In the genomic region with DNA sequence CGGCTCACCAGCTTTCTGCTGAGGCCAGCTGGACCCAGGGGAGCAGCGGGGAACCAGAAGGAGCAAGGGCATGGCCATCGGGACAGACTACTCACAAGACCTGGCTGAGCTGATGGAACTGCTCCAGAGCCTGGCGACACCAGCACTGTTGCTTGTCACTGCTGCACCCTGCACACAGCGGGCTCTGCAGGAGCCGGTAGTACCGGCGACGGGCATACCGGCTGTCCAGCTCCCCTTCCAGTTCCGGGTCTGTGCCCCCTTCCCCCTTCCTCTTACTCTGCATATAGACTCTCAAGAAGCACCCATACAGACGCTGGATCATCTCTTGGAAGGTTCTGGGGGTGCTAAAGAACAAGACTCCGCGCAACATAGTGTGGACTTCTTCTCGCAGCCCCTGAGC, we compare ENCODE assay signal across 8 cellular contexts. TPM values are rescaled to one million over a fixed set of nuclear protein-coding genes. Genes with fewer than 3 reads are reported as not detected.
DNase-seq lines count a peak whose midpoint lies in the region; ATAC-seq, FAIRE-seq and TF ChIP-seq lines count a peak whose summit lies in the region.

No MANE protein-coding gene starts in this region.

- H3K36me3 Mint-ChIP-seq in glutamatergic neuron (ENCODE audit: unreplicated experiment), result no peaks in the 10 kb centered on the region

- TF ChIP-seq CTCF in WERI-Rb-1 (IDR thresholded peaks at IDR 0.05; ENCODE audit: low read depth, low read length) (no peak), glutamatergic neuron (IDR thresholded peaks at IDR 0.05; ENCODE audit: partially characterized antibody, unreplicated experiment) (no peak)

- no peaks in the 10 kb centered on the region; the same call in 1 of the 2 replicates for H3K36me3 ChIP-seq in GM23248 (ENCODE audit: low read depth)
- peaks cover 4% of the 10 kb centered on the region; the same call in 1 of the 2 replicates for H3K36me3 ChIP-seq in WERI-Rb-1
- H3K36me3 ChIP-seq in skeletal muscle satellite cell (ENCODE audit: insufficient read depth, low read length), result peaks cover 55% of the 10 kb centered on the region

- H3F3A ChIP-seq in GM23248 (ENCODE audit: insufficient read depth), result peaks cover 10% of the 10 kb centered on the region

- TF ChIP-seq POLR2A in H54 (IDR thresholded peaks at IDR 0.05; ENCODE audit: low read depth, low read length), result no peak

- H3K9me3 ChIP-seq in GM23248 (ENCODE audit: low read depth) (no peaks in the 10 kb centered on the region), WERI-Rb-1 (ENCODE audit: severe bottlenecking) (no peaks in the 10 kb centered on the region), skeletal muscle satellite cell (replicated peaks; ENCODE audit: low read length) (no peaks in the 10 kb centered on the region)

- peak overlapping the region; percentile 83 for H3K4me3 ChIP-seq in GM23248
- H3K4me3 ChIP-seq in WERI-Rb-1 (ENCODE audit: low read depth, low read length), result peak overlapping the region; percentile 60
- H3K4me3 ChIP-seq in skeletal muscle satellite cell (ENCODE audit: low read length), result peak overlapping the region; percentile 95

- 68 to 76% methylated on average over 15 of the region's 15 CpGs for WGBS in GM23248 (ENCODE audit: low coverage in 1 of 2, low lambda C conversion rate in 2 of 2, missing lambda C conversion rate in 2 of 2), 2 experiments

- in situ Hi-C loops in GM23248 (cut with MboI), result no loop called here

- ATAC-seq in GM18519 (IDR thresholded peaks at IDR 0.05; ENCODE audit: low FRiP score, unreplicated experiment), result no peak

- no peaks in the 10 kb centered on the region for H3K27me3 ChIP-seq in GM23248 (replicated peaks; ENCODE audit: insufficient read depth)
- H3K27me3 ChIP-seq in WERI-Rb-1 (ENCODE audit: insufficient read depth, low read depth, severe bottlenecking), result no peaks in the 10 kb centered on the region
- H3K27me3 ChIP-seq in skeletal muscle satellite cell (ENCODE audit: control insufficient read depth, insufficient read depth, low read length), result no peaks in the 10 kb centered on the region

- no peak for FAIRE-seq in H54 (lab: Jason Lieb, UNC)
- no peak for FAIRE-seq in RCC 7860 (lab: Jason Lieb, UNC)

- DNase-seq in GM23248, result no peak
- DNase-seq in WERI-Rb-1, result no peak
- DNase-seq in glutamatergic neuron, result no peak
- no peak for DNase-seq in H54 (ENCODE audit: insufficient read length, low spot score)
- no peak for DNase-seq in epidermal melanocyte (ENCODE audit: insufficient read length, low spot score)
- DNase-seq in RCC 7860 (ENCODE audit: low spot score), result no peak

- peak overlapping the region; percentile 43 for H3K27ac Mint-ChIP-seq in glutamatergic neuron (ENCODE audit: unreplicated experiment)

- no peaks in the 10 kb centered on the region for H4K20me1 ChIP-seq in GM23248 (ENCODE audit: insufficient read depth)

- no peaks in the 10 kb centered on the region for H3K9me2 ChIP-seq in GM23248 (ENCODE audit: insufficient read depth)

- peaks cover 4% of the 10 kb centered on the region for H3K4me1 Mint-ChIP-seq in glutamatergic neuron (ENCODE audit: low read depth, unreplicated experiment)

- H3K4me3 Mint-ChIP-seq in glutamatergic neuron (ENCODE audit: unreplicated experiment), result peak overlapping the region; percentile 92

- H3K27ac ChIP-seq in GM23248 (no peak overlapping the region), WERI-Rb-1 (no peak overlapping the region)

- H3K4me2 ChIP-seq in GM23248 (ENCODE audit: unreplicated experiment), result peak overlapping the region; percentile 82
- peak overlapping the region; percentile 91 for H3K4me2 ChIP-seq in skeletal muscle satellite cell (ENCODE audit: low read length)

- H3K9me3 Mint-ChIP-seq in glutamatergic neuron (ENCODE audit: unreplicated experiment), result peaks cover 10% of the 10 kb centered on the region

- peaks cover 2% of the 10 kb centered on the region for H3K27me3 Mint-ChIP-seq in glutamatergic neuron (ENCODE audit: unreplicated experiment)

- no peak overlapping the region for H2AFZ ChIP-seq in GM23248

- peaks cover 62% of the 10 kb centered on the region for H3K79me2 ChIP-seq in GM23248 (ENCODE audit: insufficient read depth)

- H3K4me1 ChIP-seq in GM23248 (ENCODE audit: insufficient read depth) (peaks cover 16% of the 10 kb centered on the region), skeletal muscle satellite cell (ENCODE audit: control insufficient read depth, insufficient read depth, low read length) (peaks cover 25% of the 10 kb centered on the region)

- H3K9ac ChIP-seq in GM23248 (peak overlapping the region; percentile 93), skeletal muscle satellite cell (ENCODE audit: low read depth, low read length) (peak overlapping the region; percentile 95)

RNA-seq across cellular contexts. Expression of a gene that starts 1.0 kb away (rescaled TPM):
- total RNA-seq in GM23248 (2014; rRNA removed; shearing (Covaris generic)), result 24.0 and 28.8 TPM in 2 replicates
- polyA plus RNA-seq in GM23248 (2016; fragmentation: Nextera tagmentation; extraction: Ambion mirVana), result 12.0 and 13.6 TPM in 2 replicates
- 72.9 TPM for total RNA-seq in glutamatergic neuron (ENCODE audit: unreplicated experiment)
- 17.5 and 21.5 TPM in 2 replicates for total RNA-seq in skeletal muscle satellite cell (2012; rRNA removed)

RNA-seq across cellular contexts. Expression of a gene that starts 1.1 kb away (rescaled TPM):
- 73.1 and 105 TPM in 2 replicates for total RNA-seq in GM23248 (2014; rRNA removed; shearing (Covaris generic))
- 93.1 and 100 TPM in 2 replicates for polyA plus RNA-seq in GM23248 (2016; fragmentation: Nextera tagmentation; extraction: Ambion mirVana)
- 37.3 TPM for total RNA-seq in glutamatergic neuron (ENCODE audit: unreplicated experiment)
- total RNA-seq in skeletal muscle satellite cell (2012; rRNA removed), result 64.6 and 103 TPM in 2 replicates

RNA-seq across cellular contexts. Expression of a gene that starts 13.2 kb away (rescaled TPM):
- 7.8 and 14.3 TPM in 2 replicates for total RNA-seq in GM23248 (2014; rRNA removed; shearing (Covaris generic))
- polyA plus RNA-seq in GM23248 (2016; fragmentation: Nextera tagmentation; extraction: Ambion mirVana), result 1.7 and 2.2 TPM in 2 replicates
- total RNA-seq in glutamatergic neuron (ENCODE audit: unreplicated experiment), result 9.6 TPM
- total RNA-seq in skeletal muscle satellite cell (2012; rRNA removed), result 7.9 and 8.6 TPM in 2 replicates

RNA-seq across cellular contexts. Expression of a gene that starts 15.5 kb away (rescaled TPM):
- not detected in 2 replicates for total RNA-seq in GM23248 (2014; rRNA removed; shearing (Covaris generic))
- not detected in 2 replicates for polyA plus RNA-seq in GM23248 (2016; fragmentation: Nextera tagmentation; extraction: Ambion mirVana)
- not detected for total RNA-seq in glutamatergic neuron (ENCODE audit: unreplicated experiment)
- total RNA-seq in skeletal muscle satellite cell (2012; rRNA removed), result not detected in 2 replicates

RNA-seq across cellular contexts. Expression of a gene that starts 17.5 kb away (rescaled TPM):
- total RNA-seq in GM23248 (2014; rRNA removed; shearing (Covaris generic)), result not detected in 2 replicates
- not detected in 2 replicates for polyA plus RNA-seq in GM23248 (2016; fragmentation: Nextera tagmentation; extraction: Ambion mirVana)
- 0.98 TPM for total RNA-seq in glutamatergic neuron (ENCODE audit: unreplicated experiment)
- total RNA-seq in skeletal muscle satellite cell (2012; rRNA removed), result not detected in 2 replicates
